ENCODE assay signal across 30 cellular contexts in genomic region chr1:168671782-168672181, GRCh38. TPM values are rescaled to one million over a fixed set of nuclear protein-coding genes. Genes with fewer than 3 reads are reported as not detected.
"Had no signal": no experiment of that assay in that cellular context is flagged by ENCODE, and none has a peak within 500 bp of the region (broad histone marks: within the 10 kb centered on the region; RNA-seq: fewer than 3 reads in every experiment).

No MANE protein-coding gene starts in this region.

- H3K27ac ChIP-seq: brain microvascular endothelial cell, gastroesophageal sphincter, ovary, right lobe of liver, suprapubic skin, tibial artery, upper lobe of right lung had no signal

- H3K27me3 ChIP-seq: brain microvascular endothelial cell, gastroesophageal sphincter, ovary, right lobe of liver, suprapubic skin, tibial artery, upper lobe of right lung had no signal

- H3K36me3 Mint-ChIP-seq: naive B cell; stimulated activated memory B cell treated with anti-CD40 and anti-IgM and Interleukin-4, amounts not matched to agents 10 μg/mL and 1 μg/mL and 100 μg/mL, for 72 hours had no signal

- H3K36me3 ChIP-seq: brain microvascular endothelial cell, gastroesophageal sphincter, ovary, right lobe of liver, suprapubic skin, tibial artery, upper lobe of right lung had no signal

- H3K9me3 ChIP-seq: gastroesophageal sphincter, ovary, right lobe of liver, suprapubic skin, tibial artery, upper lobe of right lung had no signal

- H3K9me3 Mint-ChIP-seq: T-helper 2 cell treated with Interferon-gamma antibody and Interleukin-4, amounts not matched to agents 5 μg/mL and 100 μg/mL, for 36 hours had no signal

- DNase-seq: activated CD4-positive, alpha-beta T cell treated with anti-CD3 and anti-CD28 coated beads, Interleukin-2, amount 50 U/mL, for 1 hour; activated CD8-positive, alpha-beta memory T cell treated with anti-CD3 and anti-CD28 coated beads, Interleukin-2, amount 50 U/mL, for 48 hours; activated naive CD4-positive, alpha-beta T cell treated with Interleukin-2 at 50 U/mL for 16 hours; activated T-cell treated with anti-CD3 and anti-CD28 coated beads, Interleukin-2, amount 50 U/mL, for 4 hours; brain microvascular endothelial cell; caudate nucleus; cortex of kidney; effector memory CD8-positive, alpha-beta T cell; erythroblast; head of caudate nucleus; hippocampal formation; left cardiac atrium; left ventricle myocardium superior; naive B cell; ovary; right lobe of liver; stimulated activated CD4-positive, alpha-beta T cell treated with anti-CD3 and anti-CD28 coated beads, Interleukin-4, amount 100 ng/mL, for 1 hour; T-helper 1 cell; tibial artery; upper lobe of right lung had no signal

- H3K4me1 Mint-ChIP-seq: naive B cell; stimulated activated memory B cell treated with anti-CD40 and anti-IgM and Interleukin-4, amounts not matched to agents 10 μg/mL and 1 μg/mL and 100 μg/mL, for 72 hours had no signal

- ATAC-seq: effector memory CD8-positive, alpha-beta T cell; gastroesophageal sphincter; left cardiac atrium; left ventricle myocardium superior; right lobe of liver; stimulated activated memory B cell treated with anti-CD40 and anti-IgM and Interleukin-4, amounts not matched to agents 10 μg/mL and 1 μg/mL and 100 μg/mL, for 72 hours; upper lobe of right lung had no signal

- H3K27me3 Mint-ChIP-seq: effector memory CD8-positive, alpha-beta T cell; progenitor cell of endocrine pancreas; stimulated activated memory B cell treated with anti-CD40 and anti-IgM and Interleukin-4, amounts not matched to agents 10 μg/mL and 1 μg/mL and 100 μg/mL, for 72 hours had no signal

- H3K27ac Mint-ChIP-seq: effector memory CD8-positive, alpha-beta T cell; naive B cell; progenitor cell of endocrine pancreas; stimulated activated memory B cell treated with anti-CD40 and anti-IgM and Interleukin-4, amounts not matched to agents 10 μg/mL and 1 μg/mL and 100 μg/mL, for 72 hours; T-helper 2 cell treated with Interferon-gamma antibody and Interleukin-4, amounts not matched to agents 5 μg/mL and 100 μg/mL, for 36 hours had no signal

- H3K4me3 ChIP-seq: gastroesophageal sphincter, ovary, right lobe of liver, suprapubic skin, tibial artery, upper lobe of right lung had no signal

- H3K4me3 Mint-ChIP-seq: activated T-cell treated with anti-CD3 and anti-CD28 coated beads, Interleukin-2, amount 50 U/mL, for 4 hours; effector memory CD8-positive, alpha-beta T cell; naive B cell; stimulated activated memory B cell treated with anti-CD40 and anti-IgM and Interleukin-4, amounts not matched to agents 10 μg/mL and 1 μg/mL and 100 μg/mL, for 72 hours; T-helper 2 cell treated with Interferon-gamma antibody and Interleukin-4, amounts not matched to agents 5 μg/mL and 100 μg/mL, for 36 hours had no signal

- H3K4me1 ChIP-seq: right lobe of liver, suprapubic skin, tibial artery, upper lobe of right lung had no signal

RNA-seq across cellular contexts. Expression of gene DPT, which starts 57.2 kb away (rescaled TPM):
- total RNA-seq: activated T-cell treated with anti-CD3 and anti-CD28 coated beads, Interleukin-2, amount 50 U/mL, for 4 hours; astrocyte; lung microvascular endothelial cell; progenitor cell of endocrine pancreas; renal cortical epithelial cell had no signal
- polyA plus RNA-seq: keratinocyte, neural cell had no signal
